Comparison of ENCODE assay signal across 1 cellular context in the genomic region with DNA sequence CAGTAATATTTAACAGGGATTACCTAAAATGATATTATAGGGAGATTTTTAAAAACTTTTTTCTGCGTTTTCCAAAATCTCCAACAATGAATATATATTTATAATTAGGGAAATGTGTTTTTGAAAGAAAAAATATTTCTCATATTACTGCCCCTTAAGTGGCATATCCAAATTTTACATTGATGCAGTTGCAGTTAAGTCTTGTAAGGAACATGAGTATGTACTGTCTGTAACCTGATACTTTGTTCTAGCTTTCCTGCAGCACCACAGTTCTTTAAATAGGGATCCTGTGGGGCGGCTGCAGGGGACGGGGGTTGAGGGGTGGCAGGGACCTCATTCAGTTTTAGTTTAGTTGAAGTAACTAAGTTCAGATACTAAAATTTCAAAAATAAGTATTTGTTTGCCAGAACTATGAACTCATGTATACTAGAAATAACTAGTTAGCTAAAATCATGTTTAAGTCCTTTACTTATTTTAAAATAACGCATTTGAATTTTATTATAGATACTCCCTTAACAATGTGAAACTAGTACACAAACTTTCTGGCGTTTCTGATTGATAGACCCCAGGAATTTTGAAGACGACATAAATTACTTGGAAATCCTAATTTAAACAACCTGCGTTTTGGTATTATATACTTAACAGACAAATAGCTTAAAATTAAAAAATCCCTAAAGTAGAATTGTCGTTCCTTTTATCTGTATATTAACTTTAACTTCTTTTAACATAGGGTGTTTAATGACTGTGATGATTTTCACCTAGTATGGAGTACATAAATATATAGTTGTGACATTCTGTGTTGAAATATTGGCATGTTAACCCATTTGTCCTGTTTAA.
A peak's percentile ranks its signal among the peaks of the same experiment; 100 is the strongest.
TF ChIP-seq lines count a peak whose summit lies in the region.

No MANE protein-coding gene starts in this region.

TF ChIP-seq in HepG2, 621 proteins besides CTCF, POLR2A, EP300 and RAD21 (continues in another document):
- peak; percentile 13; the same call in 1 of the 2 replicates for TF ChIP-seq BHLHE40 (IDR thresholded peaks at IDR 0.05; ENCODE audit: low read length)
- TF ChIP-seq ATAD3A (CRISPR knock-in tag; IDR thresholded peaks at IDR 0.05): no peak
- TF ChIP-seq NKX3-1 (CRISPR knock-in tag; IDR thresholded peaks at IDR 0.05): no peak
- TF ChIP-seq, protein P1, sequence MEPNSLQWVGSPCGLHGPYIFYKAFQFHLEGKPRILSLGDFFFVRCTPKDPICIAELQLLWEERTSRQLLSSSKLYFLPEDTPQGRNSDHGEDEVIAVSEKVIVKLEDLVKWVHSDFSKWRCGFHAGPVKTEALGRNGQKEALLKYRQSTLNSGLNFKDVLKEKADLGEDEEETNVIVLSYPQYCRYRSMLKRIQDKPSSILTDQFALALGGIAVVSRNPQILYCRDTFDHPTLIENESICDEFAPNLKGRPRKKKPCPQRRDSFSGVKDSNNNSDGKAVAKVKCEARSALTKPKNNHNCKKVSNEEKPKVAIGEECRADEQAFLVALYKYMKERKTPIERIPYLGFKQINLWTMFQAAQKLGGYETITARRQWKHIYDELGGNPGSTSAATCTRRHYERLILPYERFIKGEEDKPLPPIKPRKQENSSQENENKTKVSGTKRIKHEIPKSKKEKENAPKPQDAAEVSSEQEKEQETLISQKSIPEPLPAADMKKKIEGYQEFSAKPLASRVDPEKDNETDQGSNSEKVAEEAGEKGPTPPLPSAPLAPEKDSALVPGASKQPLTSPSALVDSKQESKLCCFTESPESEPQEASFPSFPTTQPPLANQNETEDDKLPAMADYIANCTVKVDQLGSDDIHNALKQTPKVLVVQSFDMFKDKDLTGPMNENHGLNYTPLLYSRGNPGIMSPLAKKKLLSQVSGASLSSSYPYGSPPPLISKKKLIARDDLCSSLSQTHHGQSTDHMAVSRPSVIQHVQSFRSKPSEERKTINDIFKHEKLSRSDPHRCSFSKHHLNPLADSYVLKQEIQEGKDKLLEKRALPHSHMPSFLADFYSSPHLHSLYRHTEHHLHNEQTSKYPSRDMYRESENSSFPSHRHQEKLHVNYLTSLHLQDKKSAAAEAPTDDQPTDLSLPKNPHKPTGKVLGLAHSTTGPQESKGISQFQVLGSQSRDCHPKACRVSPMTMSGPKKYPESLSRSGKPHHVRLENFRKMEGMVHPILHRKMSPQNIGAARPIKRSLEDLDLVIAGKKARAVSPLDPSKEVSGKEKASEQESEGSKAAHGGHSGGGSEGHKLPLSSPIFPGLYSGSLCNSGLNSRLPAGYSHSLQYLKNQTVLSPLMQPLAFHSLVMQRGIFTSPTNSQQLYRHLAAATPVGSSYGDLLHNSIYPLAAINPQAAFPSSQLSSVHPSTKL (CRISPR knock-in tag; IDR thresholded peaks at IDR 0.05): no peak
- TF ChIP-seq ZNF354B (CRISPR knock-in tag; IDR thresholded peaks at IDR 0.05): no peak
- TF ChIP-seq TBL1XR1 (IDR thresholded peaks at IDR 0.05; ENCODE audit: borderline replicate concordance, low read length, partially characterized antibody): peak; percentile 37
- TF ChIP-seq, protein P2, sequence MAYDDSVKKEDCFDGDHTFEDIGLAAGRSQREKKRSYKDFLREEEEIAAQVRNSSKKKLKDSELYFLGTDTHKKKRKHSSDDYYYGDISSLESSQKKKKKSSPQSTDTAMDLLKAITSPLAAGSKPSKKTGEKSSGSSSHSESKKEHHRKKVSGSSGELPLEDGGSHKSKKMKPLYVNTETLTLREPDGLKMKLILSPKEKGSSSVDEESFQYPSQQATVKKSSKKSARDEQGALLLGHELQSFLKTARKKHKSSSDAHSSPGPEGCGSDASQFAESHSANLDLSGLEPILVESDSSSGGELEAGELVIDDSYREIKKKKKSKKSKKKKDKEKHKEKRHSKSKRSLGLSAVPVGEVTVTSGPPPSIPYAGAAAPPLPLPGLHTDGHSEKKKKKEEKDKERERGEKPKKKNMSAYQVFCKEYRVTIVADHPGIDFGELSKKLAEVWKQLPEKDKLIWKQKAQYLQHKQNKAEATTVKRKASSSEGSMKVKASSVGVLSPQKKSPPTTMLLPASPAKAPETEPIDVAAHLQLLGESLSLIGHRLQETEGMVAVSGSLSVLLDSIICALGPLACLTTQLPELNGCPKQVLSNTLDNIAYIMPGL (CRISPR knock-in tag; IDR thresholded peaks at IDR 0.05; ENCODE audit: borderline replicate concordance in 1 of 2, low read depth in 1 of 2): 0 out of 4 replicates have a peak, but pooled peaks of 1 of the 2 experiments have one; percentile 17
- TF ChIP-seq, protein P3, sequence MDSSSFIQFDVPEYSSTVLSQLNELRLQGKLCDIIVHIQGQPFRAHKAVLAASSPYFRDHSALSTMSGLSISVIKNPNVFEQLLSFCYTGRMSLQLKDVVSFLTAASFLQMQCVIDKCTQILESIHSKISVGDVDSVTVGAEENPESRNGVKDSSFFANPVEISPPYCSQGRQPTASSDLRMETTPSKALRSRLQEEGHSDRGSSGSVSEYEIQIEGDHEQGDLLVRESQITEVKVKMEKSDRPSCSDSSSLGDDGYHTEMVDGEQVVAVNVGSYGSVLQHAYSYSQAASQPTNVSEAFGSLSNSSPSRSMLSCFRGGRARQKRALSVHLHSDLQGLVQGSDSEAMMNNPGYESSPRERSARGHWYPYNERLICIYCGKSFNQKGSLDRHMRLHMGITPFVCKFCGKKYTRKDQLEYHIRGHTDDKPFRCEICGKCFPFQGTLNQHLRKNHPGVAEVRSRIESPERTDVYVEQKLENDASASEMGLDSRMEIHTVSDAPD (CRISPR knock-in tag; IDR thresholded peaks at IDR 0.05): no peak
- TF ChIP-seq SRSF4 (IDR thresholded peaks at IDR 0.05; ENCODE audit: low read depth, low read length, poor library complexity, severe bottlenecking): peak; percentile 64
- TF ChIP-seq RBFOX2 (IDR thresholded peaks at IDR 0.05; ENCODE audit: low read depth, low read length): peak; percentile 92
- no peak for TF ChIP-seq TAF1 (CRISPR knock-in tag; IDR thresholded peaks at IDR 0.05)
- no peak for TF ChIP-seq ZNF3 (CRISPR knock-in tag; IDR thresholded peaks at IDR 0.05)
- 0 out of 2 replicates have a peak, but pooled peaks have one; percentile 11 for TF ChIP-seq ELF3 (CRISPR knock-in tag; IDR thresholded peaks at IDR 0.05)
- TF ChIP-seq, protein P4, sequence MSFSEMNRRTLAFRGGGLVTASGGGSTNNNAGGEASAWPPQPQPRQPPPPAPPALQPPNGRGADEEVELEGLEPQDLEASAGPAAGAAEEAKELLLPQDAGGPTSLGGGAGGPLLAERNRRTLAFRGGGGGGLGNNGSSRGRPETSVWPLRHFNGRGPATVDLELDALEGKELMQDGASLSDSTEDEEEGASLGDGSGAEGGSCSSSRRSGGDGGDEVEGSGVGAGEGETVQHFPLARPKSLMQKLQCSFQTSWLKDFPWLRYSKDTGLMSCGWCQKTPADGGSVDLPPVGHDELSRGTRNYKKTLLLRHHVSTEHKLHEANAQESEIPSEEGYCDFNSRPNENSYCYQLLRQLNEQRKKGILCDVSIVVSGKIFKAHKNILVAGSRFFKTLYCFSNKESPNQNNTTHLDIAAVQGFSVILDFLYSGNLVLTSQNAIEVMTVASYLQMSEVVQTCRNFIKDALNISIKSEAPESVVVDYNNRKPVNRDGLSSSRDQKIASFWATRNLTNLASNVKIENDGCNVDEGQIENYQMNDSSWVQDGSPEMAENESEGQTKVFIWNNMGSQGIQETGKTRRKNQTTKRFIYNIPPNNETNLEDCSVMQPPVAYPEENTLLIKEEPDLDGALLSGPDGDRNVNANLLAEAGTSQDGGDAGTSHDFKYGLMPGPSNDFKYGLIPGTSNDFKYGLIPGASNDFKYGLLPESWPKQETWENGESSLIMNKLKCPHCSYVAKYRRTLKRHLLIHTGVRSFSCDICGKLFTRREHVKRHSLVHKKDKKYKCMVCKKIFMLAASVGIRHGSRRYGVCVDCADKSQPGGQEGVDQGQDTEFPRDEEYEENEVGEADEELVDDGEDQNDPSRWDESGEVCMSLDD (CRISPR knock-in tag; IDR thresholded peaks at IDR 0.05; ENCODE audit: borderline replicate concordance): 0 out of 2 replicates have a peak, but pooled peaks have one; percentile 14
- peak; percentile 50; the same call in 1 of the 2 replicates for TF ChIP-seq KAT8 (CRISPR knock-in tag; IDR thresholded peaks at IDR 0.05)
- peak in 1 of 2 experiments; percentile 8; a peak in 1 of 4 replicates for TF ChIP-seq KLF16 (CRISPR knock-in tag; IDR thresholded peaks at IDR 0.05)
- TF ChIP-seq MXD4 (CRISPR knock-in tag; IDR thresholded peaks at IDR 0.05): no peak
- peak; percentile 90 for TF ChIP-seq SIX4 (CRISPR knock-in tag; IDR thresholded peaks at IDR 0.05)
- TF ChIP-seq NFIC (IDR thresholded peaks at IDR 0.05; ENCODE audit: low read length): peak; percentile 85; the same call in 1 of the 2 replicates
- TF ChIP-seq POLR2AphosphoS5 (IDR thresholded peaks at IDR 0.05; ENCODE audit: low read depth, low read length): peak; percentile 99
- TF ChIP-seq GPN1 (CRISPR knock-in tag; IDR thresholded peaks at IDR 0.05; ENCODE audit: borderline replicate concordance): no peak
- TF ChIP-seq GATA4 (IDR thresholded peaks at IDR 0.05; ENCODE audit: borderline replicate concordance, low read depth): peak; percentile 91
- TF ChIP-seq ZSCAN29 (CRISPR knock-in tag; conservative IDR thresholded peaks at IDR 0.05): no peak
- no peak for TF ChIP-seq NFKB2 (CRISPR knock-in tag; IDR thresholded peaks at IDR 0.05; ENCODE audit: borderline replicate concordance)
- TF ChIP-seq POLR2G (IDR thresholded peaks at IDR 0.05; ENCODE audit: low read depth, low read length): peak; percentile 8; the same call in 1 of the 2 replicates
- TF ChIP-seq, protein P5, sequence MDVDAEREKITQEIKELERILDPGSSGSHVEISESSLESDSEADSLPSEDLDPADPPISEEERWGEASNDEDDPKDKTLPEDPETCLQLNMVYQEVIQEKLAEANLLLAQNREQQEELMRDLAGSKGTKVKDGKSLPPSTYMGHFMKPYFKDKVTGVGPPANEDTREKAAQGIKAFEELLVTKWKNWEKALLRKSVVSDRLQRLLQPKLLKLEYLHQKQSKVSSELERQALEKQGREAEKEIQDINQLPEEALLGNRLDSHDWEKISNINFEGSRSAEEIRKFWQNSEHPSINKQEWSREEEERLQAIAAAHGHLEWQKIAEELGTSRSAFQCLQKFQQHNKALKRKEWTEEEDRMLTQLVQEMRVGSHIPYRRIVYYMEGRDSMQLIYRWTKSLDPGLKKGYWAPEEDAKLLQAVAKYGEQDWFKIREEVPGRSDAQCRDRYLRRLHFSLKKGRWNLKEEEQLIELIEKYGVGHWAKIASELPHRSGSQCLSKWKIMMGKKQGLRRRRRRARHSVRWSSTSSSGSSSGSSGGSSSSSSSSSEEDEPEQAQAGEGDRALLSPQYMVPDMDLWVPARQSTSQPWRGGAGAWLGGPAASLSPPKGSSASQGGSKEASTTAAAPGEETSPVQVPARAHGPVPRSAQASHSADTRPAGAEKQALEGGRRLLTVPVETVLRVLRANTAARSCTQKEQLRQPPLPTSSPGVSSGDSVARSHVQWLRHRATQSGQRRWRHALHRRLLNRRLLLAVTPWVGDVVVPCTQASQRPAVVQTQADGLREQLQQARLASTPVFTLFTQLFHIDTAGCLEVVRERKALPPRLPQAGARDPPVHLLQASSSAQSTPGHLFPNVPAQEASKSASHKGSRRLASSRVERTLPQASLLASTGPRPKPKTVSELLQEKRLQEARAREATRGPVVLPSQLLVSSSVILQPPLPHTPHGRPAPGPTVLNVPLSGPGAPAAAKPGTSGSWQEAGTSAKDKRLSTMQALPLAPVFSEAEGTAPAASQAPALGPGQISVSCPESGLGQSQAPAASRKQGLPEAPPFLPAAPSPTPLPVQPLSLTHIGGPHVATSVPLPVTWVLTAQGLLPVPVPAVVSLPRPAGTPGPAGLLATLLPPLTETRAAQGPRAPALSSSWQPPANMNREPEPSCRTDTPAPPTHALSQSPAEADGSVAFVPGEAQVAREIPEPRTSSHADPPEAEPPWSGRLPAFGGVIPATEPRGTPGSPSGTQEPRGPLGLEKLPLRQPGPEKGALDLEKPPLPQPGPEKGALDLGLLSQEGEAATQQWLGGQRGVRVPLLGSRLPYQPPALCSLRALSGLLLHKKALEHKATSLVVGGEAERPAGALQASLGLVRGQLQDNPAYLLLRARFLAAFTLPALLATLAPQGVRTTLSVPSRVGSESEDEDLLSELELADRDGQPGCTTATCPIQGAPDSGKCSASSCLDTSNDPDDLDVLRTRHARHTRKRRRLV (CRISPR knock-in tag; IDR thresholded peaks at IDR 0.05): peak; percentile 100
- TF ChIP-seq, protein P6, sequence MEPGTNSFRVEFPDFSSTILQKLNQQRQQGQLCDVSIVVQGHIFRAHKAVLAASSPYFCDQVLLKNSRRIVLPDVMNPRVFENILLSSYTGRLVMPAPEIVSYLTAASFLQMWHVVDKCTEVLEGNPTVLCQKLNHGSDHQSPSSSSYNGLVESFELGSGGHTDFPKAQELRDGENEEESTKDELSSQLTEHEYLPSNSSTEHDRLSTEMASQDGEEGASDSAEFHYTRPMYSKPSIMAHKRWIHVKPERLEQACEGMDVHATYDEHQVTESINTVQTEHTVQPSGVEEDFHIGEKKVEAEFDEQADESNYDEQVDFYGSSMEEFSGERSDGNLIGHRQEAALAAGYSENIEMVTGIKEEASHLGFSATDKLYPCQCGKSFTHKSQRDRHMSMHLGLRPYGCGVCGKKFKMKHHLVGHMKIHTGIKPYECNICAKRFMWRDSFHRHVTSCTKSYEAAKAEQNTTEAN (CRISPR knock-in tag; conservative IDR thresholded peaks at IDR 0.05): 0 out of 2 replicates have a peak, but pooled peaks have one; percentile 20
- no peak for TF ChIP-seq KDM2A (CRISPR knock-in tag; IDR thresholded peaks at IDR 0.05; ENCODE audit: borderline replicate concordance, low read depth)
- TF ChIP-seq SIX1 (CRISPR knock-in tag; IDR thresholded peaks at IDR 0.05; ENCODE audit: borderline replicate concordance): peak; percentile 97
- TF ChIP-seq ZFP62 (CRISPR knock-in tag; IDR thresholded peaks at IDR 0.05): no peak
- TF ChIP-seq, protein P7, sequence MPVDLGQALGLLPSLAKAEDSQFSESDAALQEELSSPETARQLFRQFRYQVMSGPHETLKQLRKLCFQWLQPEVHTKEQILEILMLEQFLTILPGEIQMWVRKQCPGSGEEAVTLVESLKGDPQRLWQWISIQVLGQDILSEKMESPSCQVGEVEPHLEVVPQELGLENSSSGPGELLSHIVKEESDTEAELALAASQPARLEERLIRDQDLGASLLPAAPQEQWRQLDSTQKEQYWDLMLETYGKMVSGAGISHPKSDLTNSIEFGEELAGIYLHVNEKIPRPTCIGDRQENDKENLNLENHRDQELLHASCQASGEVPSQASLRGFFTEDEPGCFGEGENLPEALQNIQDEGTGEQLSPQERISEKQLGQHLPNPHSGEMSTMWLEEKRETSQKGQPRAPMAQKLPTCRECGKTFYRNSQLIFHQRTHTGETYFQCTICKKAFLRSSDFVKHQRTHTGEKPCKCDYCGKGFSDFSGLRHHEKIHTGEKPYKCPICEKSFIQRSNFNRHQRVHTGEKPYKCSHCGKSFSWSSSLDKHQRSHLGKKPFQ (CRISPR knock-in tag; IDR thresholded peaks at IDR 0.05; ENCODE audit: insufficient replicate concordance): no peak
- TF ChIP-seq GATAD2A (CRISPR knock-in tag; IDR thresholded peaks at IDR 0.05): peak; percentile 15; the same call in 1 of the 2 replicates
- TF ChIP-seq ZC3H4 (CRISPR knock-in tag; IDR thresholded peaks at IDR 0.05; ENCODE audit: borderline replicate concordance): peak; percentile 81
- peak; percentile 87 for TF ChIP-seq CBX1 (IDR thresholded peaks at IDR 0.05; ENCODE audit: low read depth)
- TF ChIP-seq, protein P8, sequence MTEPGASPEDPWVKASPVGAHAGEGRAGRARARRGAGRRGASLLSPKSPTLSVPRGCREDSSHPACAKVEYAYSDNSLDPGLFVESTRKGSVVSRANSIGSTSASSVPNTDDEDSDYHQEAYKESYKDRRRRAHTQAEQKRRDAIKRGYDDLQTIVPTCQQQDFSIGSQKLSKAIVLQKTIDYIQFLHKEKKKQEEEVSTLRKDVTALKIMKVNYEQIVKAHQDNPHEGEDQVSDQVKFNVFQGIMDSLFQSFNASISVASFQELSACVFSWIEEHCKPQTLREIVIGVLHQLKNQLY (CRISPR knock-in tag; IDR thresholded peaks at IDR 0.05): no peak
- TF ChIP-seq SNAPC2 (CRISPR knock-in tag; IDR thresholded peaks at IDR 0.05): peak; percentile 100
- no peak for TF ChIP-seq HMG20B (CRISPR knock-in tag; conservative IDR thresholded peaks at IDR 0.05)
- no peak for TF ChIP-seq ZNF30 (CRISPR knock-in tag; IDR thresholded peaks at IDR 0.05)
- 0 out of 2 replicates have a peak, but pooled peaks have one; percentile 2 for TF ChIP-seq HDAC2 (CRISPR knock-in tag; IDR thresholded peaks at IDR 0.05)
